24 cellular contexts compared by ENCODE assay signal in the genomic region with DNA sequence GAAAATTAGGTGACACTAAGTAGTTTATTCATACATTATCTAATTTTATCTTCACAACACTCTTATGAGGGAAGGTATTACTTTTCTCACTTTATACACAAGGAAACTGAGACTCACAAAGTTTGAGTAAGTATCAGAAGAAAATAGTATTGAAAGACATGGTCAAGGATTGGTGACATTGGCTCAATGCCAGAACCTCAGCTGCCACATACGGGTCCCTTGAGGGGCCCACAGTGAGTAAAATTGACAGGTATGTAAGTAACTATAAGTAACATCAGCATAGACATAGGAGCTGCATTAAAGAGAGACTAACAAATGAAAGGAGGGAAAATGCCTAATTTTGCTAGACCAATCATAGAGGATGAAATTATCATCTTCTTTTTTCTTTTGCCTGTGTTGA.
"Had no signal": no experiment of that assay in that cellular context is flagged by ENCODE, and none has a peak within 500 bp of the region (broad histone marks: within the 10 kb centered on the region; RNA-seq: fewer than 3 reads in every experiment).

No MANE protein-coding gene starts in this region.

- H3K27ac Mint-ChIP-seq: activated CD4-positive, alpha-beta memory T cell treated with anti-CD3 and anti-CD28 coated beads, Interleukin-2, amount 10 ng/mL, durations not matched to agents 7 days and 5 days; activated CD4-positive, alpha-beta T cell treated with anti-CD3 and anti-CD28 coated beads for 36 hours; T-cell had no signal

- ATAC-seq: activated CD4-positive, alpha-beta T cell treated with anti-CD3 and anti-CD28 coated beads for 36 hours; body of pancreas; PC-3; T-cell had no signal

- DNase-seq: activated CD4-positive, alpha-beta memory T cell treated with anti-CD3 and anti-CD28 coated beads, Interleukin-2, amount 10 ng/mL, durations not matched to agents 7 days and 5 days; activated CD4-positive, alpha-beta T cell treated with anti-CD3 and anti-CD28 coated beads for 36 hours; activated CD4-positive, alpha-beta T cell treated with anti-CD3 and anti-CD28 coated beads, Interleukin-2, amount 50 U/mL, for 1 hour; activated CD8-positive, alpha-beta memory T cell treated with anti-CD3 and anti-CD28 coated beads, Interleukin-2, amount 50 U/mL, for 48 hours; activated naive CD4-positive, alpha-beta T cell treated with anti-CD3 and anti-CD28 coated beads, Interleukin-2, amount 50 U/mL, for 16 hours; activated T-cell treated with anti-CD3 and anti-CD28 coated beads, Interleukin-2, amount 50 U/mL, for 1 hour; amniotic stem cell; body of pancreas; central memory CD4-positive, alpha-beta T cell; NCI-H1092 treated with DMSO at 0.1 percent for 48 hours; NCI-H1417 treated with DMSO at 0.1 percent for 48 hours; NCI-H1694; NCI-H2029; NCI-H2107; NCI-H446; NCI-H524; PC-3; SHP77 treated with DMSO at 0.1 percent for 48 hours; T-cell; T-helper 2 cell; T1000; WERI-Rb-1 had no signal

- H3K9me3 Mint-ChIP-seq: activated CD4-positive, alpha-beta memory T cell treated with anti-CD3 and anti-CD28 coated beads, Interleukin-2, amount 10 ng/mL, durations not matched to agents 7 days and 5 days; T-cell had no signal

- H3K27me3 ChIP-seq: ascending aorta, body of pancreas had no signal

- H3K9me3 ChIP-seq: ascending aorta, body of pancreas had no signal

- H3K36me3 ChIP-seq: ascending aorta, WERI-Rb-1 had no signal

- H3K4me1 ChIP-seq: ascending aorta, body of pancreas had no signal

- H3K4me1 Mint-ChIP-seq: T-cell had no signal

- H3K4me3 Mint-ChIP-seq: activated CD4-positive, alpha-beta memory T cell treated with anti-CD3 and anti-CD28 coated beads, Interleukin-2, amount 10 ng/mL, durations not matched to agents 7 days and 5 days; activated CD4-positive, alpha-beta T cell treated with anti-CD3 and anti-CD28 coated beads for 36 hours; T-cell had no signal

- H3K27me3 Mint-ChIP-seq: activated CD4-positive, alpha-beta memory T cell treated with anti-CD3 and anti-CD28 coated beads, Interleukin-2, amount 10 ng/mL, durations not matched to agents 7 days and 5 days had no signal

- H3K4me3 ChIP-seq: ascending aorta, body of pancreas, coronary artery had no signal

- H3K27ac ChIP-seq: ascending aorta, body of pancreas, coronary artery, WERI-Rb-1 had no signal
